ENCODE assay signal across 1 cellular context in genomic region chr11:47189100-47189834, GRCh38.
TF ChIP-seq lines count a peak whose summit lies in the region.

No MANE protein-coding gene starts in this region.

TF ChIP-seq in HepG2, 621 proteins besides CTCF, POLR2A, EP300 and RAD21 (continued from another document and continues in another):
- TF ChIP-seq SOX5 (CRISPR knock-in tag; IDR thresholded peaks at IDR 0.05; ENCODE audit: borderline replicate concordance) (peak; percentile 86), SAP130 (CRISPR knock-in tag; IDR thresholded peaks at IDR 0.05; ENCODE audit: low read depth) (peak; percentile 94), ERF (CRISPR knock-in tag; IDR thresholded peaks at IDR 0.05) (peak; percentile 76; the same call in 1 of the 2 replicates), GABPA (IDR thresholded peaks at IDR 0.05; ENCODE audit: low read depth, low read length) (no peak), GABPA (CRISPR knock-in tag; IDR thresholded peaks at IDR 0.05; ENCODE audit: low read depth) (peak; percentile 56), BCL6 (CRISPR knock-in tag; IDR thresholded peaks at IDR 0.05) (peak; percentile 98), REPIN1 (CRISPR knock-in tag; IDR thresholded peaks at IDR 0.05; ENCODE audit: borderline replicate concordance, low read depth) (peak; percentile 91), ZNF780A (CRISPR knock-in tag; IDR thresholded peaks at IDR 0.05) (0 out of 2 replicates have a peak, but pooled peaks have one; percentile 64), ZBTB21 (CRISPR knock-in tag; IDR thresholded peaks at IDR 0.05) (peak; percentile 56; the same call in 1 of the 2 replicates), TBX3 (IDR thresholded peaks at IDR 0.05; ENCODE audit: borderline replicate concordance) (peak; percentile 50; the same call in 1 of the 2 replicates), ZNF382 (CRISPR knock-in tag; IDR thresholded peaks at IDR 0.05; ENCODE audit: borderline replicate concordance) (no peak), PHF8 (CRISPR knock-in tag; IDR thresholded peaks at IDR 0.05) (0 out of 2 replicates have a peak, but pooled peaks have one; percentile 25), NFIC (IDR thresholded peaks at IDR 0.05; ENCODE audit: low read length) (peak; percentile 77; the same call in 1 of the 2 replicates), AKAP8 (CRISPR knock-in tag; IDR thresholded peaks at IDR 0.05) (peak; percentile 80; the same call in 1 of the 2 replicates), PHF5A (CRISPR knock-in tag; IDR thresholded peaks at IDR 0.05; ENCODE audit: low read depth, unreplicated experiment) (peak; percentile 75), PBX3 (CRISPR knock-in tag; IDR thresholded peaks at IDR 0.05; ENCODE audit: borderline replicate concordance) (no peak), MIER3 (CRISPR knock-in tag; IDR thresholded peaks at IDR 0.05; ENCODE audit: borderline replicate concordance) (peak; percentile 88; the same call in 1 of the 2 replicates), ZBTB10 (CRISPR knock-in tag; IDR thresholded peaks at IDR 0.05; ENCODE audit: borderline replicate concordance) (no peak), TRIM22 (IDR thresholded peaks at IDR 0.05) (no peak), ARNT2 (CRISPR knock-in tag; IDR thresholded peaks at IDR 0.05; ENCODE audit: low read depth) (peak; percentile 62), TARDBP (CRISPR knock-in tag; IDR thresholded peaks at IDR 0.05) (peak; percentile 93), HOXA9 (CRISPR knock-in tag; IDR thresholded peaks at IDR 0.05; ENCODE audit: borderline replicate concordance) (no peak), ARID4A (CRISPR knock-in tag; IDR thresholded peaks at IDR 0.05; ENCODE audit: borderline replicate concordance) (peak; percentile 42; the same call in 1 of the 2 replicates), ZFP62 (CRISPR knock-in tag; IDR thresholded peaks at IDR 0.05) (no peak), HDAC2 (CRISPR knock-in tag; IDR thresholded peaks at IDR 0.05) (peak; percentile 98), ZKSCAN8 (CRISPR knock-in tag; IDR thresholded peaks at IDR 0.05; ENCODE audit: borderline replicate concordance) (peak; percentile 90), ZXDC (CRISPR knock-in tag; IDR thresholded peaks at IDR 0.05) (no peak), ZFX (CRISPR knock-in tag; IDR thresholded peaks at IDR 0.05; ENCODE audit: low read depth) (0 out of 2 replicates have a peak, but pooled peaks have one; percentile 47), TEAD3 (CRISPR knock-in tag; optimal IDR thresholded peaks at IDR 0.05; ENCODE audit: borderline replicate concordance) (peak; percentile 100), ATF2 (CRISPR knock-in tag; IDR thresholded peaks at IDR 0.05) (peak; percentile 96), MAFK (conservative IDR thresholded peaks at IDR 0.05 in 1 of 2, IDR thresholded peaks at IDR 0.05 in 1 of 2; ENCODE audit: low read length in 2 of 2) (no peak; a peak in 1 of 4 replicates), RXRB (CRISPR knock-in tag; IDR thresholded peaks at IDR 0.05; ENCODE audit: borderline replicate concordance) (peak; percentile 96), ZNF335 (CRISPR knock-in tag; IDR thresholded peaks at IDR 0.05) (peak; percentile 93; the same call in 1 of the 2 replicates), ZSCAN25 (CRISPR knock-in tag; IDR thresholded peaks at IDR 0.05) (peak; percentile 27; the same call in 1 of the 2 replicates), GPN1 (CRISPR knock-in tag; IDR thresholded peaks at IDR 0.05; ENCODE audit: borderline replicate concordance) (no peak), ZBTB39 (CRISPR knock-in tag; IDR thresholded peaks at IDR 0.05) (peak; percentile 78; the same call in 1 of the 2 replicates), HNF4A (CRISPR knock-in tag; IDR thresholded peaks at IDR 0.05) (peak; percentile 99), LCORL (IDR thresholded peaks at IDR 0.05) (peak; percentile 79; the same call in 1 of the 2 replicates), LCORL (CRISPR knock-in tag; IDR thresholded peaks at IDR 0.05) (peak; percentile 95), DMTF1 (CRISPR knock-in tag; IDR thresholded peaks at IDR 0.05) (no peak), NFYB (CRISPR knock-in tag; IDR thresholded peaks at IDR 0.05) (peak; percentile 9; the same call in 1 of the 2 replicates), CREB1 (IDR thresholded peaks at IDR 0.05) (peak; percentile 63), CREB1 (CRISPR knock-in tag; IDR thresholded peaks at IDR 0.05) (peak; percentile 58), MIER2 (CRISPR knock-in tag; IDR thresholded peaks at IDR 0.05) (0 out of 2 replicates have a peak, but pooled peaks have one; percentile 60)
